In genomic region chr3:45105855-45106655, GRCh38 we compare ENCODE assay signal across 1 cellular context.
TF ChIP-seq lines count a peak whose summit lies in the region.

No MANE protein-coding gene starts in this region.

TF ChIP-seq in HepG2, 621 proteins besides CTCF, POLR2A, EP300 and RAD21 (continued from another document):
- TF ChIP-seq, protein P1, sequence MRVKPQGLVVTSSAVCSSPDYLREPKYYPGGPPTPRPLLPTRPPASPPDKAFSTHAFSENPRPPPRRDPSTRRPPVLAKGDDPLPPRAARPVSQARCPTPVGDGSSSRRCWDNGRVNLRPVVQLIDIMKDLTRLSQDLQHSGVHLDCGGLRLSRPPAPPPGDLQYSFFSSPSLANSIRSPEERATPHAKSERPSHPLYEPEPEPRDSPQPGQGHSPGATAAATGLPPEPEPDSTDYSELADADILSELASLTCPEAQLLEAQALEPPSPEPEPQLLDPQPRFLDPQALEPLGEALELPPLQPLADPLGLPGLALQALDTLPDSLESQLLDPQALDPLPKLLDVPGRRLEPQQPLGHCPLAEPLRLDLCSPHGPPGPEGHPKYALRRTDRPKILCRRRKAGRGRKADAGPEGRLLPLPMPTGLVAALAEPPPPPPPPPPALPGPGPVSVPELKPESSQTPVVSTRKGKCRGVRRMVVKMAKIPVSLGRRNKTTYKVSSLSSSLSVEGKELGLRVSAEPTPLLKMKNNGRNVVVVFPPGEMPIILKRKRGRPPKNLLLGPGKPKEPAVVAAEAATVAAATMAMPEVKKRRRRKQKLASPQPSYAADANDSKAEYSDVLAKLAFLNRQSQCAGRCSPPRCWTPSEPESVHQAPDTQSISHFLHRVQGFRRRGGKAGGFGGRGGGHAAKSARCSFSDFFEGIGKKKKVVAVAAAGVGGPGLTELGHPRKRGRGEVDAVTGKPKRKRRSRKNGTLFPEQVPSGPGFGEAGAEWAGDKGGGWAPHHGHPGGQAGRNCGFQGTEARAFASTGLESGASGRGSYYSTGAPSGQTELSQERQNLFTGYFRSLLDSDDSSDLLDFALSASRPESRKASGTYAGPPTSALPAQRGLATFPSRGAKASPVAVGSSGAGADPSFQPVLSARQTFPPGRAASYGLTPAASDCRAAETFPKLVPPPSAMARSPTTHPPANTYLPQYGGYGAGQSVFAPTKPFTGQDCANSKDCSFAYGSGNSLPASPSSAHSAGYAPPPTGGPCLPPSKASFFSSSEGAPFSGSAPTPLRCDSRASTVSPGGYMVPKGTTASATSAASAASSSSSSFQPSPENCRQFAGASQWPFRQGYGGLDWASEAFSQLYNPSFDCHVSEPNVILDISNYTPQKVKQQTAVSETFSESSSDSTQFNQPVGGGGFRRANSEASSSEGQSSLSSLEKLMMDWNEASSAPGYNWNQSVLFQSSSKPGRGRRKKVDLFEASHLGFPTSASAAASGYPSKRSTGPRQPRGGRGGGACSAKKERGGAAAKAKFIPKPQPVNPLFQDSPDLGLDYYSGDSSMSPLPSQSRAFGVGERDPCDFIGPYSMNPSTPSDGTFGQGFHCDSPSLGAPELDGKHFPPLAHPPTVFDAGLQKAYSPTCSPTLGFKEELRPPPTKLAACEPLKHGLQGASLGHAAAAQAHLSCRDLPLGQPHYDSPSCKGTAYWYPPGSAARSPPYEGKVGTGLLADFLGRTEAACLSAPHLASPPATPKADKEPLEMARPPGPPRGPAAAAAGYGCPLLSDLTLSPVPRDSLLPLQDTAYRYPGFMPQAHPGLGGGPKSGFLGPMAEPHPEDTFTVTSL (CRISPR knock-in tag; IDR thresholded peaks at IDR 0.05; ENCODE audit: borderline replicate concordance) = no peak
- TF ChIP-seq TP53 (CRISPR knock-in tag; conservative IDR thresholded peaks at IDR 0.05) (no peak), ETV6 (CRISPR knock-in tag; conservative IDR thresholded peaks at IDR 0.05) (no peak), ZNF382 (CRISPR knock-in tag; IDR thresholded peaks at IDR 0.05; ENCODE audit: borderline replicate concordance) (no peak), REPIN1 (CRISPR knock-in tag; IDR thresholded peaks at IDR 0.05; ENCODE audit: borderline replicate concordance, low read depth) (no peak), ATAD3A (CRISPR knock-in tag; IDR thresholded peaks at IDR 0.05) (no peak), ZNF570 (CRISPR knock-in tag; IDR thresholded peaks at IDR 0.05; ENCODE audit: borderline replicate concordance) (no peak)
- TF ChIP-seq, protein P2, sequence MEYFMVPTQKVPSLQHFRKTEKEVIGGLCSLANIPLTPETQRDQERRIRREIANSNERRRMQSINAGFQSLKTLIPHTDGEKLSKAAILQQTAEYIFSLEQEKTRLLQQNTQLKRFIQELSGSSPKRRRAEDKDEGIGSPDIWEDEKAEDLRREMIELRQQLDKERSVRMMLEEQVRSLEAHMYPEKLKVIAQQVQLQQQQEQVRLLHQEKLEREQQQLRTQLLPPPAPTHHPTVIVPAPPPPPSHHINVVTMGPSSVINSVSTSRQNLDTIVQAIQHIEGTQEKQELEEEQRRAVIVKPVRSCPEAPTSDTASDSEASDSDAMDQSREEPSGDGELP (IDR thresholded peaks at IDR 0.05; ENCODE audit: borderline replicate concordance, low read depth) = no peak
TF ChIP-seq in HepG2: peak in this region for 0.
